ENCODE assay signal across 8 cellular contexts in genomic region chr11:66467756-66468155, GRCh38. TPM values are rescaled to one million over a fixed set of nuclear protein-coding genes. Genes with fewer than 3 reads are reported as not detected.
DNase-seq lines count a peak whose midpoint lies in the region; ATAC-seq and TF ChIP-seq lines count a peak whose summit lies in the region.

No MANE protein-coding gene starts in this region.

- H3K4me3 ChIP-seq in adipocyte (ENCODE audit: low read length) = peak overlapping the region; percentile 85
- peak overlapping the region; percentile 95 for H3K4me3 ChIP-seq in thoracic aorta

- peaks cover 6% of the 10 kb centered on the region for H3K36me3 ChIP-seq in adipocyte (ENCODE audit: control insufficient read depth, insufficient read depth, low read length, severe bottlenecking)
- H3K36me3 ChIP-seq in thoracic aorta = peaks cover 19% of the 10 kb centered on the region

- DNase-seq in DMS 273 (lab: John Stamatoyannopoulos, UW; ENCODE audit: unreplicated experiment) (peak; percentile 45), DMS 273 treated with DMSO at 0.1 percent for 48 hours (lab: John Stamatoyannopoulos, UW) (no peak), NAMALWA (ENCODE audit: low spot score) (peak; percentile 30), adipocyte (ENCODE audit: low read depth) (no peak), left lobe of liver (ENCODE audit: low spot score) (no peak), thoracic aorta (ENCODE audit: low spot score) (no peak)

- peak overlapping the region; percentile 82 for H3K9ac ChIP-seq in adipocyte (ENCODE audit: low read length)

- no peaks in the 10 kb centered on the region for H3K9me3 ChIP-seq in adipocyte (ENCODE audit: control insufficient read depth, low read length)
- no peaks in the 10 kb centered on the region for H3K9me3 ChIP-seq in thoracic aorta

- H3K27ac ChIP-seq in thoracic aorta = no peak overlapping the region

- peak; percentile 50 for ATAC-seq in left lobe of liver
- ATAC-seq in thoracic aorta (ENCODE audit: insufficient number of reproducible peaks, low FRiP score, low read depth) = no peak
- ATAC-seq in HG02970 (IDR thresholded peaks at IDR 0.05; ENCODE audit: low FRiP score, unreplicated experiment) = no peak
- ATAC-seq in GM21381 (IDR thresholded peaks at IDR 0.05; ENCODE audit: unreplicated experiment) = no peak

- no peak for TF ChIP-seq CTCF in thoracic aorta (IDR thresholded peaks at IDR 0.05)

- H3K4me1 ChIP-seq in adipocyte (ENCODE audit: control insufficient read depth, insufficient read depth, low read length) (peaks cover 9% of the 10 kb centered on the region), thoracic aorta (ENCODE audit: control insufficient read depth in 1 of 2, low read depth in 2 of 2) (peaks cover 0 to 26% of the 10 kb centered on the region in 2 donors)

- H3K27me3 ChIP-seq in adipocyte (replicated peaks; ENCODE audit: control insufficient read depth, insufficient read depth, low read length) (no peaks in the 10 kb centered on the region), thoracic aorta (replicated peaks; ENCODE audit: insufficient read depth) (no peaks in the 10 kb centered on the region)

RNA-seq across cellular contexts. Expression of gene PELI3, which starts 1.1 kb away (rescaled TPM):
- 4.8 TPM for total RNA-seq in left lobe of liver
- 10 to 100 TPM; 29.1 to 47.1 TPM for total RNA-seq in thoracic aorta

RNA-seq across cellular contexts. Expression of gene DPP3, which starts 12.5 kb away (rescaled TPM):
- total RNA-seq in left lobe of liver (24.4 TPM), thoracic aorta (10 to 100 TPM; 20.2 to 22.2 TPM)

RNA-seq across cellular contexts. Expression of gene MRPL11, which starts 29.1 kb away (rescaled TPM):
- total RNA-seq in left lobe of liver (28.5 TPM), thoracic aorta (10 to 100 TPM; 16.7 to 28.0 TPM)

RNA-seq across cellular contexts. Expression of gene BBS1, which starts 42.7 kb away (rescaled TPM):
- total RNA-seq in left lobe of liver (11.6 TPM), thoracic aorta (100 to 1,000 TPM in 1 of 2 donors, 10 to 100 TPM in 1; 90.3 to 114 TPM)

RNA-seq across cellular contexts. Expression of gene NPAS4, which starts 46.9 kb away (rescaled TPM):
- total RNA-seq in left lobe of liver = not detected
- 1 to 10 TPM; 4.2 to 6.6 TPM for total RNA-seq in thoracic aorta

Comparison
In these comparisons a context has a peak if more than half of its experiments do, and no peak if none do; other contexts are left out.
1. DNase-seq: peak in DMS 273 (single experiment) and NAMALWA (single experiment); none in DMS 273 treated with DMSO at 0.1 percent for 48 hours (single experiment), adipocyte (single experiment), left lobe of liver (single experiment) and thoracic aorta (single experiment).